ENCODE assay signal across 7 cellular contexts in genomic region chr3:184361932-184362667, GRCh38. TPM values are rescaled to one million over a fixed set of nuclear protein-coding genes. Genes with fewer than 3 reads are reported as not detected.
A peak's percentile ranks its signal among the peaks of the same experiment; 100 is the strongest.
DNase-seq lines count a peak whose midpoint lies in the region; ATAC-seq and TF ChIP-seq lines count a peak whose summit lies in the region.

No MANE protein-coding gene starts in this region.

- peak overlapping the region; percentile 91 to 100 (median 97) for H3K4me3 Mint-ChIP-seq in naive thymus-derived CD4-positive, alpha-beta T cell

- peaks cover 25 to 36% (median 27%) of the 10 kb centered on the region in 7 donors for H3K4me1 Mint-ChIP-seq in naive thymus-derived CD4-positive, alpha-beta T cell

- peak overlapping the region; percentile 97 for H3K4me3 ChIP-seq in naive thymus-derived CD4-positive, alpha-beta T cell (ENCODE audit: low read length)
- H3K4me3 ChIP-seq in subcutaneous abdominal adipose tissue (ENCODE audit: low read depth in 1 of 5, low read length in 5 of 5) = peak overlapping the region; percentile 71 to 89 (median 83)

- no peaks in the 10 kb centered on the region for H3K27me3 ChIP-seq in naive thymus-derived CD4-positive, alpha-beta T cell (ENCODE audit: control insufficient read depth in 2 of 2, insufficient read depth in 2 of 2, low read length in 2 of 2)
- no peaks in the 10 kb centered on the region for H3K27me3 ChIP-seq in subcutaneous abdominal adipose tissue (ENCODE audit: control insufficient read depth in 5 of 5, insufficient read depth in 4 of 5, low read length in 5 of 5)

- peaks cover 11 to 13% of the 10 kb centered on the region in 2 donors for H3K4me1 ChIP-seq in naive thymus-derived CD4-positive, alpha-beta T cell (ENCODE audit: control insufficient read depth in 2 of 2, insufficient read depth in 2 of 2, low read length in 2 of 2)
- peaks cover 4 to 41% (median 33%) of the 10 kb centered on the region in 5 donors for H3K4me1 ChIP-seq in subcutaneous abdominal adipose tissue (ENCODE audit: control insufficient read depth in 5 of 5, insufficient read depth in 5 of 5, low read length in 5 of 5)

- intact Hi-C loops in naive thymus-derived CD4-positive, alpha-beta T cell (cut with micrococcal nuclease) = loop anchor here (1.0 to 10.0 kb wide), 10 partner anchors 63 to 1575 kb away; partner anchors contain the start of genes MAGEF1 (in 2 of the 2), KLHL24 (in 1 of the 2), PARL (in 1 of the 2) and PSMD2 (in 1 of the 2)

- POLR2A ChIA-PET in GM10248 (lab: Yijun Ruan, JAX) = interaction anchor here (0.5 kb wide), 1 partner anchor 483 kb away, joined by 3 read pairs; no protein-coding TSS in a partner anchor
- POLR2A ChIA-PET in naive thymus-derived CD4-positive, alpha-beta T cell (lab: Charles Lee) = interaction anchor here (0.6 to 2.4 kb wide), 5 partner anchors 8 to 227 kb away, joined by 3 to 7 read pairs (median 3); partner anchors contain the start of gene EIF2B5

- peak overlapping the region; percentile 59 to 95 (median 87) for H3K27ac Mint-ChIP-seq in naive thymus-derived CD4-positive, alpha-beta T cell

- peaks cover 0 to 23% (median 13%) of the 10 kb centered on the region in 5 donors for H3K36me3 Mint-ChIP-seq in naive thymus-derived CD4-positive, alpha-beta T cell

- CTCF ChIA-PET in GM10248 (lab: Yijun Ruan, JAX) = interaction anchor here (0.9 to 2.3 kb wide), 8 partner anchors 8 to 467 kb away, joined by 3 to 10 read pairs (median 4); partner anchors contain the start of gene FAM131A
- CTCF ChIA-PET in naive thymus-derived CD4-positive, alpha-beta T cell (lab: Charles Lee) = interaction anchor here (0.6 to 0.7 kb wide), 2 partner anchors 160 to 164 kb away, joined by 3 read pairs; no protein-coding TSS in a partner anchor

- peak overlapping the region; percentile 68 to 97 (median 94) for H3K9ac ChIP-seq in subcutaneous abdominal adipose tissue (ENCODE audit: low read length in 5 of 5)

- peaks cover 0 to 7% (median 0%) of the 10 kb centered on the region in 11 donors for H3K9me3 Mint-ChIP-seq in naive thymus-derived CD4-positive, alpha-beta T cell

- no peaks in the 10 kb centered on the region for H3K9me3 ChIP-seq in naive thymus-derived CD4-positive, alpha-beta T cell (ENCODE audit: control insufficient read depth in 2 of 3, low read length in 3 of 3)
- H3K9me3 ChIP-seq in subcutaneous abdominal adipose tissue (ENCODE audit: control insufficient read depth in 5 of 5, low read length in 5 of 5) = no peaks in the 10 kb centered on the region

- DNase-seq in GM10248 (ENCODE audit: extremely low spot score) = peak; percentile 50
- DNase-seq in NCI-H510A (lab: John Stamatoyannopoulos, UW) = peak; percentile 75
- peak; percentile 20 for DNase-seq in activated T-cell treated with anti-CD3 and anti-CD28 coated beads for 1 hour (ENCODE audit: low read depth)
- DNase-seq in naive thymus-derived CD4-positive, alpha-beta T cell = peak in 8 of 9 donors; percentile 14 to 63 (median 27)

- peaks cover 0 to 13% (median 0%) of the 10 kb centered on the region in 5 donors for H3K27me3 Mint-ChIP-seq in naive thymus-derived CD4-positive, alpha-beta T cell

- peak overlapping the region; percentile 84 for H3K27ac ChIP-seq in naive thymus-derived CD4-positive, alpha-beta T cell (ENCODE audit: low read depth, low read length)
- H3K27ac ChIP-seq in subcutaneous abdominal adipose tissue (ENCODE audit: low read depth, low read length) = peak overlapping the region; percentile 99

- TF ChIP-seq CTCF in GM10248 (IDR thresholded peaks at IDR 0.05; ENCODE audit: control extremely low read depth, extremely low read depth, low read depth, missing control alignments) = no peak

- peak; percentile 3 for ATAC-seq in HG02759 (IDR thresholded peaks at IDR 0.05; ENCODE audit: unreplicated experiment)
- peak; percentile 26 for ATAC-seq in esophagus mucosa
- peak; percentile 10 for ATAC-seq in naive thymus-derived CD4-positive, alpha-beta T cell

- peaks cover 0 to 17% (median 6%) of the 10 kb centered on the region in 3 experiments for H3K36me3 ChIP-seq in naive thymus-derived CD4-positive, alpha-beta T cell (ENCODE audit: control insufficient read depth in 2 of 3, insufficient read depth in 3 of 3, low read length in 3 of 3)
- H3K36me3 ChIP-seq in subcutaneous abdominal adipose tissue (ENCODE audit: control insufficient read depth in 5 of 5, insufficient read depth in 5 of 5, low read length in 5 of 5) = peaks cover 7 to 23% (median 19%) of the 10 kb centered on the region in 5 donors

RNA-seq across cellular contexts. Expression of gene POLR2H, which starts 0.6 kb away (rescaled TPM):
- 46.0 TPM for total RNA-seq in esophagus mucosa
- total RNA-seq in naive thymus-derived CD4-positive, alpha-beta T cell = 100 to 1,000 TPM in 1 of 5 experiments, 10 to 100 TPM in 4; 34.9 to 112 (median 56.6) TPM
- polyA plus RNA-seq in naive thymus-derived CD4-positive, alpha-beta T cell = 10 to 100 TPM; 69.2 to 74.9 TPM

RNA-seq across cellular contexts. Expression of gene CLCN2, which starts 0.7 kb away (rescaled TPM):
- 3.4 TPM for total RNA-seq in esophagus mucosa
- total RNA-seq in naive thymus-derived CD4-positive, alpha-beta T cell = 1 to 10 TPM; 3.5 to 6.0 (median 5.0) TPM
- 1 to 10 TPM in 1 of 2 donors, under 1 TPM in 1; 0.91 to 1.1 TPM for polyA plus RNA-seq in naive thymus-derived CD4-positive, alpha-beta T cell

RNA-seq across cellular contexts. Expression of gene THPO, which starts 15.9 kb away (rescaled TPM):
- total RNA-seq in esophagus mucosa = not detected
- not detected for total RNA-seq in naive thymus-derived CD4-positive, alpha-beta T cell
- polyA plus RNA-seq in naive thymus-derived CD4-positive, alpha-beta T cell = not detected

RNA-seq across cellular contexts. Expression of gene CHRD, which starts 17.8 kb away (rescaled TPM):
- 0.84 TPM for total RNA-seq in esophagus mucosa
- total RNA-seq in naive thymus-derived CD4-positive, alpha-beta T cell = not detected
- polyA plus RNA-seq in naive thymus-derived CD4-positive, alpha-beta T cell = not detected

RNA-seq across cellular contexts. Expression of gene FAM131A, which starts 24.7 kb away (rescaled TPM):
- total RNA-seq in esophagus mucosa = 7.3 TPM
- total RNA-seq in naive thymus-derived CD4-positive, alpha-beta T cell = 10 to 100 TPM in 3 of 5 experiments, 1 to 10 TPM in 2; 5.7 to 13.4 (median 10.3) TPM
- polyA plus RNA-seq in naive thymus-derived CD4-positive, alpha-beta T cell = 1 to 10 TPM; 2.2 to 2.5 TPM

Comparison
In these comparisons a context has a peak if more than half of its experiments do, and no peak if none do; other contexts are left out.
1. Peak in every context shown above with its lines: DNase-seq, ATAC-seq, H3K4me3 ChIP-seq and H3K27ac ChIP-seq.
2. DNase-seq: peak in every context shown above with its lines; median percentile 75 in NCI-H510A; 50 in GM10248; 27 in naive thymus-derived CD4-positive, alpha-beta T cell; 20 in activated T-cell treated with anti-CD3 and anti-CD28 coated beads for 1 hour.